11 cellular contexts compared by ENCODE assay signal in genomic region chr3:180278583-180279188, GRCh38.
A peak's percentile ranks its signal among the peaks of the same experiment; 100 is the strongest.
DNase-seq lines count a peak whose midpoint lies in the region; ATAC-seq and TF ChIP-seq lines count a peak whose summit lies in the region.
"Had no signal": no experiment of that assay in that cellular context is flagged by ENCODE, and none has a peak within 500 bp of the region (broad histone marks: within the 10 kb centered on the region; RNA-seq: fewer than 3 reads in every experiment).

No MANE protein-coding gene starts in this region.

- ATAC-seq in GM19035 (IDR thresholded peaks at IDR 0.05; ENCODE audit: unreplicated experiment) (peak; percentile 95), HG02678 (IDR thresholded peaks at IDR 0.05; ENCODE audit: unreplicated experiment) (peak; percentile 96), HG03565 (IDR thresholded peaks at IDR 0.05; ENCODE audit: unreplicated experiment) (peak; percentile 96)
- ATAC-seq in stimulated activated memory B cell treated with anti-CD40 and anti-IgM and Interleukin-4, amounts not matched to agents 10 μg/mL and 1 μg/mL and 100 μg/mL, for 72 hours, result peak; percentile 89
- ATAC-seq: heart left ventricle, HepG2, upper lobe of right lung had no signal

- no peaks in the 10 kb centered on the region for H3K27me3 ChIP-seq in WERI-Rb-1 (ENCODE audit: insufficient read depth, low read depth, severe bottlenecking)
- H3K27me3 ChIP-seq: heart left ventricle, upper lobe of right lung had no signal

- no peak for TF ChIP-seq CTCF in WERI-Rb-1 (IDR thresholded peaks at IDR 0.05; ENCODE audit: low read depth, low read length)

- H3K9me3 ChIP-seq in WERI-Rb-1 (ENCODE audit: severe bottlenecking), result no peaks in the 10 kb centered on the region
- H3K9me3 ChIP-seq: heart left ventricle, upper lobe of right lung had no signal

- H3K27ac ChIP-seq in WERI-Rb-1, result no peak overlapping the region
- H3K27ac ChIP-seq: heart left ventricle, upper lobe of right lung had no signal

- H3K9me3 Mint-ChIP-seq in stimulated activated memory B cell treated with anti-CD40 and anti-IgM and Interleukin-4, amounts not matched to agents 10 μg/mL and 1 μg/mL and 100 μg/mL, for 72 hours, result no peaks in the 10 kb centered on the region

- peaks cover 21% of the 10 kb centered on the region for H3K4me1 Mint-ChIP-seq in stimulated activated memory B cell treated with anti-CD40 and anti-IgM and Interleukin-4, amounts not matched to agents 10 μg/mL and 1 μg/mL and 100 μg/mL, for 72 hours

- no peaks in the 10 kb centered on the region for H3K36me3 Mint-ChIP-seq in stimulated activated memory B cell treated with anti-CD40 and anti-IgM and Interleukin-4, amounts not matched to agents 10 μg/mL and 1 μg/mL and 100 μg/mL, for 72 hours
- H3K36me3 Mint-ChIP-seq: naive B cell had no signal

- H3K27ac Mint-ChIP-seq in stimulated activated memory B cell treated with anti-CD40 and anti-IgM and Interleukin-4, amounts not matched to agents 10 μg/mL and 1 μg/mL and 100 μg/mL, for 72 hours, result no peak overlapping the region

- no peaks in the 10 kb centered on the region for H3K27me3 Mint-ChIP-seq in stimulated activated memory B cell treated with anti-CD40 and anti-IgM and Interleukin-4, amounts not matched to agents 10 μg/mL and 1 μg/mL and 100 μg/mL, for 72 hours
- H3K27me3 Mint-ChIP-seq: naive B cell had no signal

- DNase-seq in WERI-Rb-1, result no peak
- no peak for DNase-seq in NCI-H146 treated with DMSO at 0.1 percent for 48 hours (lab: John Stamatoyannopoulos, UW; ENCODE audit: unreplicated experiment)
- DNase-seq in 8988T, result no peak
- DNase-seq: heart left ventricle, naive B cell, upper lobe of right lung had no signal

- H3K4me3 Mint-ChIP-seq in stimulated activated memory B cell treated with anti-CD40 and anti-IgM and Interleukin-4, amounts not matched to agents 10 μg/mL and 1 μg/mL and 100 μg/mL, for 72 hours, result no peak overlapping the region
- H3K4me3 Mint-ChIP-seq: naive B cell had no signal

- no peak overlapping the region for H3K4me3 ChIP-seq in WERI-Rb-1 (ENCODE audit: low read depth, low read length)
- H3K4me3 ChIP-seq: heart left ventricle, upper lobe of right lung had no signal

- H3K36me3 ChIP-seq in WERI-Rb-1, result no peaks in the 10 kb centered on the region
- H3K36me3 ChIP-seq: heart left ventricle, upper lobe of right lung had no signal
